In genomic region chr1:53672785-53673184, GRCh38 we compare ENCODE assay signal across 26 cellular contexts.
DNase-seq lines count a peak whose midpoint lies in the region; ATAC-seq, FAIRE-seq and TF ChIP-seq lines count a peak whose summit lies in the region.
"Had no signal": no experiment of that assay in that cellular context is flagged by ENCODE, and none has a peak within 500 bp of the region (broad histone marks: within the 10 kb centered on the region; RNA-seq: fewer than 3 reads in every experiment).

No MANE protein-coding gene starts in this region.

- no peak overlapping the region for H4K8ac ChIP-seq in H1 (ENCODE audit: extremely low read depth, insufficient read depth, low read length)

- no peaks in the 10 kb centered on the region for H3K9me3 Mint-ChIP-seq in GM23338
- H3K9me3 Mint-ChIP-seq: CD14-positive monocyte; CD4-positive, alpha-beta T cell; CD8-positive, alpha-beta memory T cell had no signal

- H3K23me2 ChIP-seq in H1 (ENCODE audit: low read depth, low read length): no peaks in the 10 kb centered on the region

- H3K4me1 ChIP-seq in GM23338 (ENCODE audit: insufficient read depth) (0 out of 2 replicates have a peak, but pooled peaks cover 7% of the 10 kb centered on the region), H1 (replicated peaks in 1 of 4; ENCODE audit: control insufficient read depth in 3 of 4, insufficient read depth in 4 of 4, low read length in 3 of 4) (peaks cover 0 to 5% (median 2%) of the 10 kb centered on the region in 4 experiments; a peak in 3 of 7 replicates), osteoblast (ENCODE audit: insufficient read depth, low read length) (no peaks in the 10 kb centered on the region)
- H3K4me1 ChIP-seq: A549, BE2C had no signal

- CTCF ChIA-PET in H1 (lab: Charles Lee; ENCODE audit: partially characterized antibody): interaction anchor here (1.2 to 1.7 kb wide), 4 partner anchors 10 to 43 kb away, joined by 3 to 6 read pairs (median 4); no protein-coding TSS in a partner anchor

- no peaks in the 10 kb centered on the region for H3K27me3 ChIP-seq in GM23338 (ENCODE audit: insufficient read depth)
- H3K27me3 ChIP-seq in H1 (replicated peaks in 1 of 4; ENCODE audit: control insufficient read depth in 3 of 4, extremely low read depth in 1 of 4, insufficient read depth in 3 of 4, low read length in 3 of 4): peaks cover 0 to 2% (median 0%) of the 10 kb centered on the region in 4 experiments; a peak in 3 of 7 replicates
- H3K27me3 ChIP-seq in osteoblast (ENCODE audit: insufficient read depth, low read length): no peaks in the 10 kb centered on the region
- H3K27me3 ChIP-seq: BE2C; BLaER1 treated with 17β-estradiol and CSF1 and Interleukin-3, amounts not matched to agents 10 nM and 100 nM had no signal

- TF ChIP-seq EP300 in H1 (IDR thresholded peaks at IDR 0.05; ENCODE audit: borderline replicate concordance in 1 of 2, low read depth in 2 of 2, low read length in 2 of 2): no peak

- no peaks in the 10 kb centered on the region for H3K9me3 ChIP-seq in H1 (ENCODE audit: insufficient read depth in 2 of 2, low read depth in 1 of 2, low read length in 1 of 2)
- H3K9me3 ChIP-seq in osteoblast (ENCODE audit: low read depth, low read length): no peaks in the 10 kb centered on the region
- H3K9me3 ChIP-seq: A549; BE2C; BLaER1 treated with 17β-estradiol and CSF1 and Interleukin-3, amounts not matched to agents 10 nM and 100 nM had no signal

- no peak overlapping the region for H3K18ac ChIP-seq in H1 (ENCODE audit: extremely low read depth, low read length)

- H2BK15ac ChIP-seq in H1 (ENCODE audit: low read length): no peak overlapping the region

- H3K56ac ChIP-seq in H1 (replicated peaks; ENCODE audit: insufficient read length, low read depth, low read length): no peak overlapping the region

- ATAC-seq in Right ventricle myocardium superior (ENCODE audit: poor library complexity): peak; percentile 66
- ATAC-seq in left cardiac atrium: no peak
- ATAC-seq in GM23338: peak; percentile 22; the same call in 2 of the 3 replicates
- no peak for ATAC-seq in HG03439 (IDR thresholded peaks at IDR 0.05; ENCODE audit: unreplicated experiment)
- ATAC-seq: A549, GM12878, HCT116 had no signal

- H3K4me1 Mint-ChIP-seq in GM23338: peaks cover 15% of the 10 kb centered on the region
- H3K4me1 Mint-ChIP-seq: CD14-positive monocyte; CD8-positive, alpha-beta memory T cell had no signal

- H4K91ac ChIP-seq in H1 (replicated peaks; ENCODE audit: insufficient read length, low read length): no peak overlapping the region

- no peak overlapping the region for H2AK5ac ChIP-seq in H1 (ENCODE audit: low read depth, low read length)

- no peak overlapping the region for H3K9ac ChIP-seq in H1 (replicated peaks in 1 of 4; ENCODE audit: extremely low read depth in 1 of 4, low read depth in 3 of 4, low read length in 3 of 4)
- H3K9ac ChIP-seq: BLaER1 treated with 17β-estradiol and CSF1 and Interleukin-3, amounts not matched to agents 10 nM and 100 nM; GM23248 had no signal

- H3K79me2 ChIP-seq in GM23338 (replicated peaks; ENCODE audit: insufficient read depth) (no peaks in the 10 kb centered on the region), H1 (ENCODE audit: control insufficient read depth in 1 of 2, insufficient read depth in 2 of 2, low read length in 2 of 2) (no peaks in the 10 kb centered on the region), osteoblast (ENCODE audit: insufficient read depth, low read length) (no peaks in the 10 kb centered on the region)

- POLR2A ChIA-PET in H1 (lab: Charles Lee; ENCODE audit: partially characterized antibody): no interaction called here

- H3K79me1 ChIP-seq in H1 (ENCODE audit: low read depth, low read length): no peaks in the 10 kb centered on the region

- no peak overlapping the region for H4K5ac ChIP-seq in H1 (ENCODE audit: insufficient read length, low read depth, low read length)

- no peaks in the 10 kb centered on the region for H3K9me2 ChIP-seq in GM23338 (ENCODE audit: insufficient read depth)

- no peak overlapping the region for H2BK120ac ChIP-seq in H1 (replicated peaks; ENCODE audit: low read depth, low read length)

- no peaks in the 10 kb centered on the region for H3F3A ChIP-seq in GM23338 (replicated peaks; ENCODE audit: low read depth)

- no peak overlapping the region for H2AFZ ChIP-seq in GM23338
- H2AFZ ChIP-seq in H1 (ENCODE audit: low read length): no peak overlapping the region
- H2AFZ ChIP-seq in osteoblast (ENCODE audit: low read length): no peak overlapping the region
- H2AFZ ChIP-seq: GM23248 had no signal

- H3K36me3 ChIP-seq in GM23338 (ENCODE audit: insufficient read depth): no peaks in the 10 kb centered on the region
- no peaks in the 10 kb centered on the region for H3K36me3 ChIP-seq in H1 (ENCODE audit: control insufficient read depth in 2 of 4, insufficient read depth in 4 of 4, low read length in 3 of 4)
- no peaks in the 10 kb centered on the region for H3K36me3 ChIP-seq in osteoblast (ENCODE audit: insufficient read depth, low read length)
- H3K36me3 ChIP-seq: BE2C; BLaER1 treated with 17β-estradiol and CSF1 and Interleukin-3, amounts not matched to agents 10 nM and 100 nM had no signal

- no peak overlapping the region for H3K27ac Mint-ChIP-seq in GM23338
- H3K27ac Mint-ChIP-seq: CD14-positive monocyte; CD4-positive, alpha-beta T cell had no signal

- WGBS in H1 (ENCODE audit: extremely low coverage in 1 of 2, insufficient coverage in 1 of 2, insufficient read length in 1 of 2, insufficient replicate concordance in 2 of 2, low coverage in 1 of 2, low lambda C conversion rate in 2 of 2, missing lambda C conversion rate in 1 of 2), 2 experiments: 84% methylated on average over 9 of the region's 9 CpGs; no CpG with 5 or more reads in 1 of the 2 experiments

- H3K36me3 Mint-ChIP-seq in GM23338 (ENCODE audit: low read depth): no peaks in the 10 kb centered on the region
- H3K36me3 Mint-ChIP-seq: CD14-positive monocyte; CD8-positive, alpha-beta memory T cell had no signal

- H3K4me2 ChIP-seq in GM23338: no peak overlapping the region
- H3K4me2 ChIP-seq in H1 (ENCODE audit: insufficient read depth in 1 of 2, low read depth in 2 of 2, low read length in 2 of 2): no peak overlapping the region
- H3K4me2 ChIP-seq in osteoblast (ENCODE audit: insufficient read depth, low read length): no peak overlapping the region
- H3K4me2 ChIP-seq: A549; BLaER1 treated with 17β-estradiol and CSF1 and Interleukin-3, amounts not matched to agents 10 nM and 100 nM had no signal

- H3K4ac ChIP-seq in H1 (replicated peaks; ENCODE audit: insufficient read length, low read depth, low read length): no peak overlapping the region

- H2BK20ac ChIP-seq in H1 (ENCODE audit: low read length): no peak overlapping the region

- no peaks in the 10 kb centered on the region for H4K20me1 ChIP-seq in GM23338 (replicated peaks; ENCODE audit: insufficient read depth)
- no peaks in the 10 kb centered on the region for H4K20me1 ChIP-seq in H1 (replicated peaks in 1 of 2; ENCODE audit: control insufficient read depth in 1 of 2, insufficient read depth in 2 of 2, low read length in 2 of 2)
- peaks cover 43% of the 10 kb centered on the region for H4K20me1 ChIP-seq in osteoblast (ENCODE audit: insufficient read depth, low read length)
- H4K20me1 ChIP-seq: BLaER1 treated with 17β-estradiol and CSF1 and Interleukin-3, amounts not matched to agents 10 nM and 100 nM had no signal

- TF ChIP-seq CTCF in GM23338 (conservative IDR thresholded peaks at IDR 0.05; ENCODE audit: low read depth in 2 of 2) (no peak), H1 (IDR thresholded peaks at IDR 0.05; ENCODE audit: control extremely low read depth in 1 of 3, insufficient read depth in 1 of 3, low read depth in 1 of 3, low read length in 3 of 3) (no peak), osteoblast (IDR thresholded peaks at IDR 0.05; ENCODE audit: extremely low read depth, low read depth, low read length) (no peak)

- peaks cover 3% of the 10 kb centered on the region for H3K27me3 Mint-ChIP-seq in GM23338 (ENCODE audit: insufficient read depth, low read depth, poor library complexity)
- H3K27me3 Mint-ChIP-seq: CD4-positive, alpha-beta T cell had no signal

- TF ChIP-seq POLR2A in H1 (IDR thresholded peaks at IDR 0.05; ENCODE audit: control extremely low read depth in 1 of 2, low read depth in 2 of 2, low read length in 2 of 2): no peak

- no peak overlapping the region for H3K4me3 ChIP-seq in GM23338
- H3K4me3 ChIP-seq in H1 (ENCODE audit: extremely low read depth in 1 of 4, insufficient read depth in 2 of 4, low read depth in 3 of 4, low read length in 4 of 4): no peak overlapping the region
- H3K4me3 ChIP-seq in osteoblast (ENCODE audit: insufficient read depth, low read length): no peak overlapping the region
- H3K4me3 ChIP-seq: A549; BLaER1 treated with 17β-estradiol and CSF1 and Interleukin-3, amounts not matched to agents 10 nM and 100 nM; GM12878; GM23248 had no signal

- DNase-seq in Right ventricle myocardium superior (peak; percentile 35), left cardiac atrium (no peak), GM23338 (ENCODE audit: low spot score) (no peak), H1 (ENCODE audit: low read depth in 1 of 2, low spot score in 2 of 2) (no peak), osteoblast (ENCODE audit: insufficient read length, low spot score, missing footprints) (peak; percentile 66), NCI-H187 (lab: John Stamatoyannopoulos, UW) (no peak)
- DNase-seq: 8988T; ACHN; AML-193; BE2C; CD4-positive, alpha-beta T cell; CD8-positive, alpha-beta memory T cell; DMS 273 treated with DMSO at 0.1 percent for 48 hours; DMS79; EL; GDM1; GM23248; H7 had no signal

- peak overlapping the region; percentile 12; the same call in 1 of the 2 replicates for H2BK12ac ChIP-seq in H1 (ENCODE audit: low read depth, low read length)

- no peak for TF ChIP-seq RAD21 in H1 (IDR thresholded peaks at IDR 0.05 in 1 of 2, conservative IDR thresholded peaks at IDR 0.05 in 1 of 2; ENCODE audit: low read depth in 2 of 2, low read length in 2 of 2)

- H3K4me3 Mint-ChIP-seq in GM23338: no peak overlapping the region
- H3K4me3 Mint-ChIP-seq: CD14-positive monocyte; CD4-positive, alpha-beta T cell; CD8-positive, alpha-beta memory T cell had no signal

- no peak overlapping the region for H2BK5ac ChIP-seq in H1 (ENCODE audit: low read depth, low read length)

- intact Hi-C loops in Right ventricle myocardium superior (cut with DNase I) (no loop called here), left cardiac atrium (cut with DNase I) (no loop called here)

- H3K23ac ChIP-seq in H1 (ENCODE audit: insufficient read length): no peak overlapping the region

- H3K27ac ChIP-seq in GM23338 (ENCODE audit: low read depth): no peak overlapping the region
- H3K27ac ChIP-seq in H1 (ENCODE audit: low read depth, low read length): no peak overlapping the region
- H3K27ac ChIP-seq in osteoblast (ENCODE audit: low read depth, low read length): no peak overlapping the region
- H3K27ac ChIP-seq: A549; BLaER1 treated with 17β-estradiol and CSF1 and Interleukin-3, amounts not matched to agents 10 nM and 100 nM; GM23248 had no signal

- FAIRE-seq in H1 (lab: Jason Lieb, UNC): no peak
- FAIRE-seq: A549, D721Med, GM12878, GM19239 had no signal

- H3K14ac ChIP-seq in H1 (ENCODE audit: insufficient read length): no peak overlapping the region

TF ChIP-seq in GM23338, 12 proteins besides CTCF, POLR2A, EP300 and RAD21 (continues in another document):
- TF ChIP-seq ZNF331 (CRISPR knock-in tag; IDR thresholded peaks at IDR 0.05; ENCODE audit: low read depth): no peak

TF ChIP-seq in H1, 55 proteins besides CTCF, POLR2A, EP300 and RAD21 (continues in another document):
- TF ChIP-seq ZNF274 (IDR thresholded peaks at IDR 0.05; ENCODE audit: borderline replicate concordance, extremely low read depth, low read length): no peak

Comparison
In these comparisons a context has a peak if more than half of its experiments do, and no peak if none do; other contexts are left out.
1. ATAC-seq: peak in Right ventricle myocardium superior (single experiment) and GM23338 (single experiment); none in left cardiac atrium (0 of 2) and HG03439 (single experiment).
2. DNase-seq: peak in Right ventricle myocardium superior (single experiment) and osteoblast (single experiment); none in left cardiac atrium (single experiment), GM23338 (single experiment), H1 (0 of 2) and NCI-H187 (0 of 2).